Comparison of ENCODE assay signal across 9 cellular contexts in genomic region chr2:12416600-12416999, GRCh38.
DNase-seq lines count a peak whose midpoint lies in the region; ATAC-seq and TF ChIP-seq lines count a peak whose summit lies in the region.
"Had no signal": no experiment of that assay in that cellular context is flagged by ENCODE, and none has a peak within 500 bp of the region (broad histone marks: within the 10 kb centered on the region; RNA-seq: fewer than 3 reads in every experiment).

No MANE protein-coding gene starts in this region.

- no peak overlapping the region for H3K9ac ChIP-seq in mammary epithelial cell (ENCODE audit: insufficient read depth, low read length)

- in situ Hi-C loops in mammary epithelial cell (cut with MboI; ENCODE audit: low sequenced_read_pairs in 2 of 2): loop anchor here in 1 of 2 donors (25.0 kb wide), 1 partner anchor 521 kb away; no protein-coding TSS in a partner anchor

- no peaks in the 10 kb centered on the region for H3K79me2 ChIP-seq in mammary epithelial cell (ENCODE audit: insufficient read depth, low read length)

- dilution Hi-C loops in mammary epithelial cell (cut with HindIII; ENCODE audit: low sequenced_read_pairs): no loop called here

- H3K4me1 ChIP-seq in mammary epithelial cell (ENCODE audit: insufficient read depth, low read length): no peaks in the 10 kb centered on the region
- peaks cover 0 to 7% of the 10 kb centered on the region in 2 donors for H3K4me1 ChIP-seq in thoracic aorta (ENCODE audit: control insufficient read depth in 1 of 2, low read depth in 2 of 2)

- no peaks in the 10 kb centered on the region for H4K20me1 ChIP-seq in mammary epithelial cell (ENCODE audit: insufficient read depth, low read length)

- no peak overlapping the region for H3K4me2 ChIP-seq in mammary epithelial cell (ENCODE audit: insufficient read depth, low read depth, low read length)

- intact Hi-C loops in mammary epithelial cell (cut with micrococcal nuclease): loop anchor here (1.0 kb wide), 2 partner anchors 301 to 515 kb away; no protein-coding TSS in a partner anchor

- CTCF ChIA-PET in mammary epithelial cell (lab: Charles Lee; ENCODE audit: low non-redundant PET): no interaction called here

- WGBS in mammary epithelial cell (ENCODE audit: low coverage, missing lambda C conversion rate): 90% methylated on average over 6 of the region's 6 CpGs

- H3K4me3 ChIP-seq in mammary epithelial cell (replicated peaks in 1 of 3; ENCODE audit: insufficient read depth in 1 of 3, low read depth in 2 of 3, low read length in 3 of 3) (no peak overlapping the region), thoracic aorta (no peak overlapping the region)
- H3K4me3 ChIP-seq: SJSA1 had no signal

- H3K9me3 ChIP-seq in mammary epithelial cell (replicated peaks; ENCODE audit: insufficient read depth, low read length) (no peaks in the 10 kb centered on the region), thoracic aorta (no peaks in the 10 kb centered on the region)
- H3K9me3 ChIP-seq: SJSA1 had no signal

- H3K27ac ChIP-seq in mammary epithelial cell (ENCODE audit: insufficient read depth, low read depth, low read length) (no peak overlapping the region), thoracic aorta (no peak overlapping the region)
- H3K27ac ChIP-seq: SJSA1 had no signal

- H3K36me3 ChIP-seq in mammary epithelial cell (ENCODE audit: insufficient read depth, low read length) (no peaks in the 10 kb centered on the region), thoracic aorta (no peaks in the 10 kb centered on the region)
- H3K36me3 ChIP-seq: SJSA1 had no signal

- peak; percentile 38 to 50 for TF ChIP-seq CTCF in mammary epithelial cell (conservative IDR thresholded peaks at IDR 0.05 in 1 of 2, IDR thresholded peaks at IDR 0.05 in 1 of 2; ENCODE audit: extremely low read depth in 1 of 2, insufficient read depth in 1 of 2, low read depth in 1 of 2, low read length in 2 of 2)
- peak; percentile 43 for TF ChIP-seq CTCF in thoracic aorta (IDR thresholded peaks at IDR 0.05)

- ATAC-seq in thoracic aorta (ENCODE audit: insufficient number of reproducible peaks, low FRiP score, low read depth) (no peak), GM19467 (IDR thresholded peaks at IDR 0.05; ENCODE audit: unreplicated experiment) (no peak), GM18873 (IDR thresholded peaks at IDR 0.05; ENCODE audit: low FRiP score, unreplicated experiment) (no peak)

- peak; percentile 13 for DNase-seq in H4 (ENCODE audit: low spot score)
- DNase-seq in T-helper 2 cell: peak; percentile 22 to 85 (median 32)
- DNase-seq in mammary epithelial cell: no peak
- peak; percentile 34 for DNase-seq in myocyte (ENCODE audit: low read depth)
- no peak for DNase-seq in thoracic aorta (ENCODE audit: low spot score)
- no peak for DNase-seq in NCI-H2081 treated with DMSO at 0.1 percent for 48 hours (lab: John Stamatoyannopoulos, UW)

- H3K27me3 ChIP-seq in mammary epithelial cell (ENCODE audit: insufficient read depth, low read length): peaks cover 2% of the 10 kb centered on the region
- no peaks in the 10 kb centered on the region for H3K27me3 ChIP-seq in thoracic aorta (replicated peaks; ENCODE audit: insufficient read depth)
- H3K27me3 ChIP-seq: SJSA1 had no signal

- H2AFZ ChIP-seq in mammary epithelial cell (ENCODE audit: low read depth, low read length): no peak overlapping the region

- no TSS peak for BruUV-seq in mammary epithelial cell (replicated peaks; lab: Mats Ljungman, UMichigan)

Comparison
In these comparisons a context has a peak if more than half of its experiments do, and no peak if none do; other contexts are left out.
1. DNase-seq: peak in H4 (single experiment), T-helper 2 cell (5 of 5) and myocyte (single experiment); none in mammary epithelial cell (single experiment), thoracic aorta (single experiment) and NCI-H2081 treated with DMSO at 0.1 percent for 48 hours (single experiment).